Comparison of ENCODE assay signal across 1 cellular context in the genomic region with DNA sequence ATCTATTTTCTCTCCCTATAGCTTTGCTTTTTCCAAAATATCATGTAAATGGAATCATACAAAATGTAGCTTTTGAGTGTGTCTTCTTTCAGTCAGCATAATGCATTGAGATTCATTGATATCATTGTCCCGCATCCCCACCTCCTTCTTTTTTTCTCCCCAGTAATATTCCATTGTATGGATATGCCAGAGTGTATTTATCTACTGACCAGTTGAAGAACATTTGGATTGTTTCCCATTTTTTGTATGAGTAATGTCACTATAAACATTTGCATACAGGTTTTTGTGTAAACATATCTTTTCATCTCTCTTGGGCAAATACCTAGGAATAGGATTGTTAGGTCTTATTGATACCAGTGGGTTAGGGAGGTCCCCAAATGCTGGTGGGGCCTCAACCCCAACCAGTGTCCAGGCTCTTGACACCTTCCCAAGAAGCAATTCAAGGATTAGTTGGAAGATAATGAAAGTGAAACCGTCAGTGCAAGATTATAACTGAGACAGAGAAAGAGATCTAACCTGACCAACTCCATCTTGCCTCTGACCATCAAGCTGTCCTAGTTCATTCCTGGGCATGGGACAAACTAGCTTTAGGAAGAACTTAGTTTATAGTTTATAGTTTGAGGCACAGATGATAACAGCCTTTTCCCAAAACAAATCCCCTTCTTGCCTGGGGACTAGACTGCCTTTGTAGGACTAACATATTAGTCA.
A peak's percentile ranks its signal among the peaks of the same experiment; 100 is the strongest.
TF ChIP-seq lines count a peak whose summit lies in the region.

No MANE protein-coding gene starts in this region.

TF ChIP-seq in K562, 482 proteins besides CTCF, POLR2A, EP300 and RAD21 (continued from another document and continues in another):
- no peak for TF ChIP-seq KAT2B (IDR thresholded peaks at IDR 0.05; ENCODE audit: low read depth, low read length)
- no peak for TF ChIP-seq L3MBTL2 (IDR thresholded peaks at IDR 0.05)
- TF ChIP-seq, protein P1, sequence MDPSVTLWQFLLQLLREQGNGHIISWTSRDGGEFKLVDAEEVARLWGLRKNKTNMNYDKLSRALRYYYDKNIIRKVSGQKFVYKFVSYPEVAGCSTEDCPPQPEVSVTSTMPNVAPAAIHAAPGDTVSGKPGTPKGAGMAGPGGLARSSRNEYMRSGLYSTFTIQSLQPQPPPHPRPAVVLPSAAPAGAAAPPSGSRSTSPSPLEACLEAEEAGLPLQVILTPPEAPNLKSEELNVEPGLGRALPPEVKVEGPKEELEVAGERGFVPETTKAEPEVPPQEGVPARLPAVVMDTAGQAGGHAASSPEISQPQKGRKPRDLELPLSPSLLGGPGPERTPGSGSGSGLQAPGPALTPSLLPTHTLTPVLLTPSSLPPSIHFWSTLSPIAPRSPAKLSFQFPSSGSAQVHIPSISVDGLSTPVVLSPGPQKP (CRISPR knock-in tag; IDR thresholded peaks at IDR 0.05) = no peak
- no peak for TF ChIP-seq NR2C2 (CRISPR knock-in tag; IDR thresholded peaks at IDR 0.05)
- no peak; the same call in 1 of the 2 replicates for TF ChIP-seq NR2C2 (tag; IDR thresholded peaks at IDR 0.05)
- TF ChIP-seq BCL6 (CRISPR knock-in tag; IDR thresholded peaks at IDR 0.05) = no peak
- no peak for TF ChIP-seq PHF20 (IDR thresholded peaks at IDR 0.05; ENCODE audit: partially characterized antibody)
- TF ChIP-seq SMAD4 (CRISPR knock-in tag; conservative IDR thresholded peaks at IDR 0.05) = peak; percentile 75
- no peak for TF ChIP-seq NELFE (IDR thresholded peaks at IDR 0.05; ENCODE audit: insufficient read depth, insufficient read length)
- TF ChIP-seq CEBPG (CRISPR knock-in tag; IDR thresholded peaks at IDR 0.05) = no peak
- TF ChIP-seq CEBPG (tag; conservative IDR thresholded peaks at IDR 0.05 in 1 of 2, IDR thresholded peaks at IDR 0.05 in 1 of 2) = no peak
- no peak for TF ChIP-seq TCF7 (IDR thresholded peaks at IDR 0.05; ENCODE audit: borderline replicate concordance)
- peak; percentile 54 for TF ChIP-seq ETV1 (tag; conservative IDR thresholded peaks at IDR 0.05; ENCODE audit: low read depth)
- TF ChIP-seq ARID1B (IDR thresholded peaks at IDR 0.05) = no peak
- TF ChIP-seq ZNF165 (CRISPR knock-in tag; IDR thresholded peaks at IDR 0.05; ENCODE audit: borderline replicate concordance) = no peak
- TF ChIP-seq, protein P2, sequence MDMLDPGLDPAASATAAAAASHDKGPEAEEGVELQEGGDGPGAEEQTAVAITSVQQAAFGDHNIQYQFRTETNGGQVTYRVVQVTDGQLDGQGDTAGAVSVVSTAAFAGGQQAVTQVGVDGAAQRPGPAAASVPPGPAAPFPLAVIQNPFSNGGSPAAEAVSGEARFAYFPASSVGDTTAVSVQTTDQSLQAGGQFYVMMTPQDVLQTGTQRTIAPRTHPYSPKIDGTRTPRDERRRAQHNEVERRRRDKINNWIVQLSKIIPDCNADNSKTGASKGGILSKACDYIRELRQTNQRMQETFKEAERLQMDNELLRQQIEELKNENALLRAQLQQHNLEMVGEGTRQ (CRISPR knock-in tag; IDR thresholded peaks at IDR 0.05) = no peak
- TF ChIP-seq CBX8 (IDR thresholded peaks at IDR 0.05; ENCODE audit: borderline replicate concordance, extremely low read depth, low read depth, low read length, poor library complexity, severe bottlenecking) = no peak
- no peak for TF ChIP-seq POU5F1 (IDR thresholded peaks at IDR 0.05; ENCODE audit: borderline replicate concordance, low read depth, low read length, partially characterized antibody)
- TF ChIP-seq, protein P3, sequence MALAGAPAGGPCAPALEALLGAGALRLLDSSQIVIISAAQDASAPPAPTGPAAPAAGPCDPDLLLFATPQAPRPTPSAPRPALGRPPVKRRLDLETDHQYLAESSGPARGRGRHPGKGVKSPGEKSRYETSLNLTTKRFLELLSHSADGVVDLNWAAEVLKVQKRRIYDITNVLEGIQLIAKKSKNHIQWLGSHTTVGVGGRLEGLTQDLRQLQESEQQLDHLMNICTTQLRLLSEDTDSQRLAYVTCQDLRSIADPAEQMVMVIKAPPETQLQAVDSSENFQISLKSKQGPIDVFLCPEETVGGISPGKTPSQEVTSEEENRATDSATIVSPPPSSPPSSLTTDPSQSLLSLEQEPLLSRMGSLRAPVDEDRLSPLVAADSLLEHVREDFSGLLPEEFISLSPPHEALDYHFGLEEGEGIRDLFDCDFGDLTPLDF (CRISPR knock-in tag; IDR thresholded peaks at IDR 0.05) = no peak
- TF ChIP-seq, protein P4, sequence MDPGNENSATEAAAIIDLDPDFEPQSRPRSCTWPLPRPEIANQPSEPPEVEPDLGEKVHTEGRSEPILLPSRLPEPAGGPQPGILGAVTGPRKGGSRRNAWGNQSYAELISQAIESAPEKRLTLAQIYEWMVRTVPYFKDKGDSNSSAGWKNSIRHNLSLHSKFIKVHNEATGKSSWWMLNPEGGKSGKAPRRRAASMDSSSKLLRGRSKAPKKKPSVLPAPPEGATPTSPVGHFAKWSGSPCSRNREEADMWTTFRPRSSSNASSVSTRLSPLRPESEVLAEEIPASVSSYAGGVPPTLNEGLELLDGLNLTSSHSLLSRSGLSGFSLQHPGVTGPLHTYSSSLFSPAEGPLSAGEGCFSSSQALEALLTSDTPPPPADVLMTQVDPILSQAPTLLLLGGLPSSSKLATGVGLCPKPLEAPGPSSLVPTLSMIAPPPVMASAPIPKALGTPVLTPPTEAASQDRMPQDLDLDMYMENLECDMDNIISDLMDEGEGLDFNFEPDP (CRISPR knock-in tag; IDR thresholded peaks at IDR 0.05) = no peak
- TF ChIP-seq, protein P5, sequence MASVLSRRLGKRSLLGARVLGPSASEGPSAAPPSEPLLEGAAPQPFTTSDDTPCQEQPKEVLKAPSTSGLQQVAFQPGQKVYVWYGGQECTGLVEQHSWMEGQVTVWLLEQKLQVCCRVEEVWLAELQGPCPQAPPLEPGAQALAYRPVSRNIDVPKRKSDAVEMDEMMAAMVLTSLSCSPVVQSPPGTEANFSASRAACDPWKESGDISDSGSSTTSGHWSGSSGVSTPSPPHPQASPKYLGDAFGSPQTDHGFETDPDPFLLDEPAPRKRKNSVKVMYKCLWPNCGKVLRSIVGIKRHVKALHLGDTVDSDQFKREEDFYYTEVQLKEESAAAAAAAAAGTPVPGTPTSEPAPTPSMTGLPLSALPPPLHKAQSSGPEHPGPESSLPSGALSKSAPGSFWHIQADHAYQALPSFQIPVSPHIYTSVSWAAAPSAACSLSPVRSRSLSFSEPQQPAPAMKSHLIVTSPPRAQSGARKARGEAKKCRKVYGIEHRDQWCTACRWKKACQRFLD (CRISPR knock-in tag; IDR thresholded peaks at IDR 0.05) = peak; percentile 36; the same call in 1 of the 2 replicates
- TF ChIP-seq, protein P6, sequence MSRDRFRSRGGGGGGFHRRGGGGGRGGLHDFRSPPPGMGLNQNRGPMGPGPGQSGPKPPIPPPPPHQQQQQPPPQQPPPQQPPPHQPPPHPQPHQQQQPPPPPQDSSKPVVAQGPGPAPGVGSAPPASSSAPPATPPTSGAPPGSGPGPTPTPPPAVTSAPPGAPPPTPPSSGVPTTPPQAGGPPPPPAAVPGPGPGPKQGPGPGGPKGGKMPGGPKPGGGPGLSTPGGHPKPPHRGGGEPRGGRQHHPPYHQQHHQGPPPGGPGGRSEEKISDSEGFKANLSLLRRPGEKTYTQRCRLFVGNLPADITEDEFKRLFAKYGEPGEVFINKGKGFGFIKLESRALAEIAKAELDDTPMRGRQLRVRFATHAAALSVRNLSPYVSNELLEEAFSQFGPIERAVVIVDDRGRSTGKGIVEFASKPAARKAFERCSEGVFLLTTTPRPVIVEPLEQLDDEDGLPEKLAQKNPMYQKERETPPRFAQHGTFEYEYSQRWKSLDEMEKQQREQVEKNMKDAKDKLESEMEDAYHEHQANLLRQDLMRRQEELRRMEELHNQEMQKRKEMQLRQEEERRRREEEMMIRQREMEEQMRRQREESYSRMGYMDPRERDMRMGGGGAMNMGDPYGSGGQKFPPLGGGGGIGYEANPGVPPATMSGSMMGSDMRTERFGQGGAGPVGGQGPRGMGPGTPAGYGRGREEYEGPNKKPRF (IDR thresholded peaks at IDR 0.05; ENCODE audit: low read depth, low read length) = no peak
- TF ChIP-seq EWSR1 (IDR thresholded peaks at IDR 0.05; ENCODE audit: borderline replicate concordance, low read depth, partially characterized antibody) = no peak
- TF ChIP-seq DDX20 (tag; IDR thresholded peaks at IDR 0.05; ENCODE audit: low read depth) = peak; percentile 84
- TF ChIP-seq ZNF785 (CRISPR knock-in tag; IDR thresholded peaks at IDR 0.05) = no peak
- no peak for TF ChIP-seq HSF4 (CRISPR knock-in tag; IDR thresholded peaks at IDR 0.05; ENCODE audit: borderline replicate concordance)
- TF ChIP-seq SMARCA5 (IDR thresholded peaks at IDR 0.05) = no peak
- no peak for TF ChIP-seq FOS (IDR thresholded peaks at IDR 0.05; ENCODE audit: extremely low read depth, insufficient read length)
- TF ChIP-seq, protein P7, sequence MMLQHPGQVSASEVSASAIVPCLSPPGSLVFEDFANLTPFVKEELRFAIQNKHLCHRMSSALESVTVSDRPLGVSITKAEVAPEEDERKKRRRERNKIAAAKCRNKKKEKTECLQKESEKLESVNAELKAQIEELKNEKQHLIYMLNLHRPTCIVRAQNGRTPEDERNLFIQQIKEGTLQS (IDR thresholded peaks at IDR 0.05) = no peak
- TF ChIP-seq, protein P7 (CRISPR knock-in tag; conservative IDR thresholded peaks at IDR 0.05) = no peak
- no peak for TF ChIP-seq GATAD2B (IDR thresholded peaks at IDR 0.05; ENCODE audit: borderline replicate concordance)
- TF ChIP-seq CXXC5 (CRISPR knock-in tag; IDR thresholded peaks at IDR 0.05) = peak; percentile 41; the same call in 1 of the 2 replicates
- peak; percentile 71; the same call in 1 of the 2 replicates for TF ChIP-seq ZNF644 (tag; IDR thresholded peaks at IDR 0.05; ENCODE audit: low read depth)
- TF ChIP-seq, protein P8, sequence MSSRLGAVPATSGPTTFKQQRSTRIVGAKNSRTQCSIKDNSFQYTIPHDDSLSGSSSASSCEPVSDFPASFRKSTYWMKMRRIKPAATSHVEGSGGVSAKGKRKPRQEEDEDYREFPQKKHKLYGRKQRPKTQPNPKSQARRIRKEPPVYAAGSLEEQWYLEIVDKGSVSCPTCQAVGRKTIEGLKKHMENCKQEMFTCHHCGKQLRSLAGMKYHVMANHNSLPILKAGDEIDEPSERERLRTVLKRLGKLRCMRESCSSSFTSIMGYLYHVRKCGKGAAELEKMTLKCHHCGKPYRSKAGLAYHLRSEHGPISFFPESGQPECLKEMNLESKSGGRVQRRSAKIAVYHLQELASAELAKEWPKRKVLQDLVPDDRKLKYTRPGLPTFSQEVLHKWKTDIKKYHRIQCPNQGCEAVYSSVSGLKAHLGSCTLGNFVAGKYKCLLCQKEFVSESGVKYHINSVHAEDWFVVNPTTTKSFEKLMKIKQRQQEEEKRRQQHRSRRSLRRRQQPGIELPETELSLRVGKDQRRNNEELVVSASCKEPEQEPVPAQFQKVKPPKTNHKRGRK (tag; IDR thresholded peaks at IDR 0.05) = no peak
- TF ChIP-seq ZC3H11A (IDR thresholded peaks at IDR 0.05; ENCODE audit: low read depth, low read length) = no peak
- TF ChIP-seq HNRNPLL (IDR thresholded peaks at IDR 0.05; ENCODE audit: low read depth, low read length, poor library complexity, severe bottlenecking) = no peak
- TF ChIP-seq HIVEP1 (CRISPR knock-in tag; IDR thresholded peaks at IDR 0.05) = peak; percentile 77; the same call in 1 of the 2 replicates
- TF ChIP-seq ZNF23 (CRISPR knock-in tag; IDR thresholded peaks at IDR 0.05) = no peak
- TF ChIP-seq, protein P9, sequence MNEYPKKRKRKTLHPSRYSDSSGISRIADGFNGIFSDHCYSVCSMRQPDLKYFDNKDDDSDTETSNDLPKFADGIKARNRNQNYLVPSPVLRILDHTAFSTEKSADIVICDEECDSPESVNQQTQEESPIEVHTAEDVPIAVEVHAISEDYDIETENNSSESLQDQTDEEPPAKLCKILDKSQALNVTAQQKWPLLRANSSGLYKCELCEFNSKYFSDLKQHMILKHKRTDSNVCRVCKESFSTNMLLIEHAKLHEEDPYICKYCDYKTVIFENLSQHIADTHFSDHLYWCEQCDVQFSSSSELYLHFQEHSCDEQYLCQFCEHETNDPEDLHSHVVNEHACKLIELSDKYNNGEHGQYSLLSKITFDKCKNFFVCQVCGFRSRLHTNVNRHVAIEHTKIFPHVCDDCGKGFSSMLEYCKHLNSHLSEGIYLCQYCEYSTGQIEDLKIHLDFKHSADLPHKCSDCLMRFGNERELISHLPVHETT (CRISPR knock-in tag; conservative IDR thresholded peaks at IDR 0.05 in 1 of 2, IDR thresholded peaks at IDR 0.05 in 1 of 2) = peak in 1 of 2 experiments; percentile 79; a peak in 2 of 4 replicates
- TF ChIP-seq TCFL5 (CRISPR knock-in tag; conservative IDR thresholded peaks at IDR 0.05) = no peak
- TF ChIP-seq, protein P10, sequence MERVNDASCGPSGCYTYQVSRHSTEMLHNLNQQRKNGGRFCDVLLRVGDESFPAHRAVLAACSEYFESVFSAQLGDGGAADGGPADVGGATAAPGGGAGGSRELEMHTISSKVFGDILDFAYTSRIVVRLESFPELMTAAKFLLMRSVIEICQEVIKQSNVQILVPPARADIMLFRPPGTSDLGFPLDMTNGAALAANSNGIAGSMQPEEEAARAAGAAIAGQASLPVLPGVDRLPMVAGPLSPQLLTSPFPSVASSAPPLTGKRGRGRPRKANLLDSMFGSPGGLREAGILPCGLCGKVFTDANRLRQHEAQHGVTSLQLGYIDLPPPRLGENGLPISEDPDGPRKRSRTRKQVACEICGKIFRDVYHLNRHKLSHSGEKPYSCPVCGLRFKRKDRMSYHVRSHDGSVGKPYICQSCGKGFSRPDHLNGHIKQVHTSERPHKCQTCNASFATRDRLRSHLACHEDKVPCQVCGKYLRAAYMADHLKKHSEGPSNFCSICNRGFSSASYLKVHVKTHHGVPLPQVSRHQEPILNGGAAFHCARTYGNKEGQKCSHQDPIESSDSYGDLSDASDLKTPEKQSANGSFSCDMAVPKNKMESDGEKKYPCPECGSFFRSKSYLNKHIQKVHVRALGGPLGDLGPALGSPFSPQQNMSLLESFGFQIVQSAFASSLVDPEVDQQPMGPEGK (CRISPR knock-in tag; IDR thresholded peaks at IDR 0.05; ENCODE audit: borderline replicate concordance) = peak; percentile 66; the same call in 1 of the 2 replicates
- TF ChIP-seq, protein P11, sequence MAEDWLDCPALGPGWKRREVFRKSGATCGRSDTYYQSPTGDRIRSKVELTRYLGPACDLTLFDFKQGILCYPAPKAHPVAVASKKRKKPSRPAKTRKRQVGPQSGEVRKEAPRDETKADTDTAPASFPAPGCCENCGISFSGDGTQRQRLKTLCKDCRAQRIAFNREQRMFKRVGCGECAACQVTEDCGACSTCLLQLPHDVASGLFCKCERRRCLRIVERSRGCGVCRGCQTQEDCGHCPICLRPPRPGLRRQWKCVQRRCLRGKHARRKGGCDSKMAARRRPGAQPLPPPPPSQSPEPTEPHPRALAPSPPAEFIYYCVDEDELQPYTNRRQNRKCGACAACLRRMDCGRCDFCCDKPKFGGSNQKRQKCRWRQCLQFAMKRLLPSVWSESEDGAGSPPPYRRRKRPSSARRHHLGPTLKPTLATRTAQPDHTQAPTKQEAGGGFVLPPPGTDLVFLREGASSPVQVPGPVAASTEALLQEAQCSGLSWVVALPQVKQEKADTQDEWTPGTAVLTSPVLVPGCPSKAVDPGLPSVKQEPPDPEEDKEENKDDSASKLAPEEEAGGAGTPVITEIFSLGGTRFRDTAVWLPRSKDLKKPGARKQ (CRISPR knock-in tag; IDR thresholded peaks at IDR 0.05) = no peak
- no peak for TF ChIP-seq NRF1 (conservative IDR thresholded peaks at IDR 0.05 in 1 of 2, IDR thresholded peaks at IDR 0.05 in 1 of 2)
- TF ChIP-seq, protein P12, sequence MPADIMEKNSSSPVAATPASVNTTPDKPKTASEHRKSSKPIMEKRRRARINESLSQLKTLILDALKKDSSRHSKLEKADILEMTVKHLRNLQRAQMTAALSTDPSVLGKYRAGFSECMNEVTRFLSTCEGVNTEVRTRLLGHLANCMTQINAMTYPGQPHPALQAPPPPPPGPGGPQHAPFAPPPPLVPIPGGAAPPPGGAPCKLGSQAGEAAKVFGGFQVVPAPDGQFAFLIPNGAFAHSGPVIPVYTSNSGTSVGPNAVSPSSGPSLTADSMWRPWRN (IDR thresholded peaks at IDR 0.05; ENCODE audit: low read depth) = no peak
